Comparison of ENCODE assay signal across 18 cellular contexts in genomic region chr12:48933664-48934311, GRCh38. TPM values are rescaled to one million over a fixed set of nuclear protein-coding genes. Genes with fewer than 3 reads are reported as not detected.
DNase-seq lines count a peak whose midpoint lies in the region; ATAC-seq and TF ChIP-seq lines count a peak whose summit lies in the region.
"Had no signal": no experiment of that assay in that cellular context is flagged by ENCODE, and none has a peak within 500 bp of the region (broad histone marks: within the 10 kb centered on the region; RNA-seq: fewer than 3 reads in every experiment).

No MANE protein-coding gene starts in this region.

- peak overlapping the region; percentile 13 for H3K27ac Mint-ChIP-seq in activated T-helper 2 cell treated with anti-CD3 and anti-CD28 coated beads, Interferon-gamma antibody, Interleukin-2, Interleukin-4, amounts not matched to agents 10 μg/mL and 5 μg/mL and 100 μg/mL, durations not matched to agents 14 hours and 24 hours and 36 hours
- peak overlapping the region; percentile 90 to 91 for H3K27ac Mint-ChIP-seq in natural killer cell treated with Interleukin-12 subunit alpha and Interleukin-12 subunit beta and Interleukin-15 and Interleukin-18, amount 100 ng/mL, for 72 hours
- H3K27ac Mint-ChIP-seq: HFFc6 had no signal

- H3K36me3 Mint-ChIP-seq in activated T-helper 2 cell treated with anti-CD3 and anti-CD28 coated beads, Interferon-gamma antibody, Interleukin-2, Interleukin-4, amounts not matched to agents 10 μg/mL and 5 μg/mL and 100 μg/mL, durations not matched to agents 14 hours and 24 hours and 36 hours (ENCODE audit: low read depth), result peaks cover 47% of the 10 kb centered on the region
- H3K36me3 Mint-ChIP-seq in natural killer cell treated with Interleukin-12 subunit alpha and Interleukin-12 subunit beta and Interleukin-15 and Interleukin-18, amount 100 ng/mL, for 72 hours, result peaks cover 19% of the 10 kb centered on the region

- no peak overlapping the region for H3K4me3 Mint-ChIP-seq in activated T-helper 2 cell treated with anti-CD3 and anti-CD28 coated beads, Interferon-gamma antibody, Interleukin-2, Interleukin-4, amounts not matched to agents 10 μg/mL and 5 μg/mL and 100 μg/mL, durations not matched to agents 14 hours and 24 hours and 36 hours (ENCODE audit: low read depth)
- peak overlapping the region; percentile 79 for H3K4me3 Mint-ChIP-seq in natural killer cell treated with Interleukin-12 subunit alpha and Interleukin-12 subunit beta and Interleukin-15 and Interleukin-18, amount 100 ng/mL, for 72 hours
- H3K4me3 Mint-ChIP-seq: HFFc6 had no signal

- peaks cover 5% of the 10 kb centered on the region; the same call in 1 of the 2 replicates for H3K4me1 ChIP-seq in DND-41 (ENCODE audit: insufficient read depth, low read length)

- no peak overlapping the region for H3K9ac ChIP-seq in DND-41 (ENCODE audit: low read depth, low read length)
- H3K9ac ChIP-seq: SK-N-SH had no signal

- H3K27ac ChIP-seq in DND-41 (ENCODE audit: low read length), result no peak overlapping the region
- H3K27ac ChIP-seq: neutrophil had no signal

- peak; percentile 6 for DNase-seq in CD1c-positive myeloid dendritic cell (ENCODE audit: extremely low spot score)
- peak; percentile 17 for DNase-seq in DND-41
- no peak for DNase-seq in activated T-helper 2 cell treated with anti-CD3 and anti-CD28 coated beads, Interferon-gamma antibody, Interleukin-2, Interleukin-4, amounts not matched to agents 10 μg/mL and 5 μg/mL and 100 μg/mL, durations not matched to agents 14 hours and 24 hours and 36 hours (ENCODE audit: low spot score)
- DNase-seq in natural killer cell treated with Interleukin-12 subunit alpha and Interleukin-12 subunit beta and Interleukin-15 and Interleukin-18, amount 100 ng/mL, for 72 hours (ENCODE audit: low spot score), result peak; percentile 66
- no peak for DNase-seq in GOT3 (lab: John Stamatoyannopoulos, UW)
- no peak for DNase-seq in DMS53 (lab: John Stamatoyannopoulos, UW)
- DNase-seq: amniotic stem cell, caudate nucleus, HFFc6, hippocampal formation, kidney glomerular epithelial cell, NCI-H2029 treated with DMSO at 0.1 percent for 48 hours, NCI-H524 treated with DMSO at 0.1 percent for 48 hours, substantia nigra had no signal

- peaks cover 10% of the 10 kb centered on the region for H3K4me1 Mint-ChIP-seq in activated T-helper 2 cell treated with anti-CD3 and anti-CD28 coated beads, Interferon-gamma antibody, Interleukin-2, Interleukin-4, amounts not matched to agents 10 μg/mL and 5 μg/mL and 100 μg/mL, durations not matched to agents 14 hours and 24 hours and 36 hours (ENCODE audit: low read depth)
- peaks cover 56 to 59% of the 10 kb centered on the region in 2 donors for H3K4me1 Mint-ChIP-seq in natural killer cell treated with Interleukin-12 subunit alpha and Interleukin-12 subunit beta and Interleukin-15 and Interleukin-18, amount 100 ng/mL, for 72 hours (ENCODE audit: low read depth in 2 of 2)

- intact Hi-C loops in activated T-helper 2 cell treated with anti-CD3 and anti-CD28 coated beads, Interferon-gamma antibody, Interleukin-2, Interleukin-4, amounts not matched to agents 10 μg/mL and 5 μg/mL and 100 μg/mL, durations not matched to agents 14 hours and 24 hours and 36 hours (cut with micrococcal nuclease), result loop anchor here (5.0 kb wide), 1 partner anchor 64 kb away; the partner anchor contains the start of gene DDN

- no peak overlapping the region for H3K4me2 ChIP-seq in DND-41 (ENCODE audit: insufficient read depth, low read length)
- H3K4me2 ChIP-seq: SK-N-SH had no signal

- TF ChIP-seq POLR2A in GM18505 (IDR thresholded peaks at IDR 0.05; ENCODE audit: borderline replicate concordance, extremely low read depth, insufficient read depth, insufficient read length), result no peak

- H3K4me3 ChIP-seq in DND-41 (ENCODE audit: low read depth in 1 of 2, low read length in 2 of 2), result no peak overlapping the region

- no peak for TF ChIP-seq CTCF in DND-41 (IDR thresholded peaks at IDR 0.05; ENCODE audit: borderline replicate concordance, extremely low read depth, low read length, poor library complexity, severe bottlenecking)

- no peaks in the 10 kb centered on the region for H3K9me3 Mint-ChIP-seq in activated T-helper 2 cell treated with anti-CD3 and anti-CD28 coated beads, Interferon-gamma antibody, Interleukin-2, Interleukin-4, amounts not matched to agents 10 μg/mL and 5 μg/mL and 100 μg/mL, durations not matched to agents 14 hours and 24 hours and 36 hours
- no peaks in the 10 kb centered on the region for H3K9me3 Mint-ChIP-seq in natural killer cell treated with Interleukin-12 subunit alpha and Interleukin-12 subunit beta and Interleukin-15 and Interleukin-18, amount 100 ng/mL, for 72 hours
- H3K9me3 Mint-ChIP-seq: HFFc6 had no signal

- H3K9me3 ChIP-seq in DND-41 (ENCODE audit: insufficient read depth, low read length, severe bottlenecking), result no peaks in the 10 kb centered on the region
- H3K9me3 ChIP-seq: neutrophil, SK-N-SH had no signal

- no peaks in the 10 kb centered on the region for H3K27me3 ChIP-seq in DND-41 (ENCODE audit: insufficient read depth, low read length, poor library complexity)
- H3K27me3 ChIP-seq: neutrophil had no signal

- peaks cover 82% of the 10 kb centered on the region for H3K36me3 ChIP-seq in DND-41 (ENCODE audit: insufficient read depth, low read length)

- 0 out of 2 replicates have a peak, but pooled peaks cover 6% of the 10 kb centered on the region for H3K79me2 ChIP-seq in DND-41 (ENCODE audit: insufficient read depth, low read length)

- ATAC-seq in DND-41 (ENCODE audit: insufficient read depth, low read depth), result peak; percentile 46; the same call in 2 of the 3 replicates
- peak; percentile 82 to 88 for ATAC-seq in natural killer cell treated with Interleukin-12 subunit alpha and Interleukin-12 subunit beta and Interleukin-15 and Interleukin-18, amount 100 ng/mL, for 72 hours
- no peak for ATAC-seq in GM18505 (IDR thresholded peaks at IDR 0.05; ENCODE audit: unreplicated experiment)

- peaks cover 32% of the 10 kb centered on the region; the same call in 1 of the 2 replicates for H4K20me1 ChIP-seq in DND-41 (ENCODE audit: insufficient read depth, low read length)

- no peak overlapping the region for H2AFZ ChIP-seq in DND-41 (ENCODE audit: low read depth, low read length)

- no peaks in the 10 kb centered on the region for H3K27me3 Mint-ChIP-seq in activated T-helper 2 cell treated with anti-CD3 and anti-CD28 coated beads, Interferon-gamma antibody, Interleukin-2, Interleukin-4, amounts not matched to agents 10 μg/mL and 5 μg/mL and 100 μg/mL, durations not matched to agents 14 hours and 24 hours and 36 hours (ENCODE audit: low read depth)
- H3K27me3 Mint-ChIP-seq in natural killer cell treated with Interleukin-12 subunit alpha and Interleukin-12 subunit beta and Interleukin-15 and Interleukin-18, amount 100 ng/mL, for 72 hours, result no peaks in the 10 kb centered on the region

RNA-seq across cellular contexts. Expression of gene FKBP11, which starts 8.5 kb away (rescaled TPM):
- 66.2 and 72.7 TPM in 2 replicates for total RNA-seq in activated T-helper 2 cell treated with anti-CD3 and anti-CD28 coated beads, Interferon-gamma antibody, Interleukin-2, Interleukin-4, amounts not matched to agents 10 μg/mL and 5 μg/mL and 100 μg/mL, durations not matched to agents 14 hours and 24 hours and 36 hours
- total RNA-seq in natural killer cell treated with Interleukin-12 subunit alpha and Interleukin-12 subunit beta and Interleukin-15 and Interleukin-18, amount 100 ng/mL, for 72 hours, result 100 to 1,000 TPM; 101 to 112 TPM

RNA-seq across cellular contexts. Expression of gene ARF3, which starts 23.5 kb away (rescaled TPM):
- 133 and 135 TPM in 2 replicates for total RNA-seq in activated T-helper 2 cell treated with anti-CD3 and anti-CD28 coated beads, Interferon-gamma antibody, Interleukin-2, Interleukin-4, amounts not matched to agents 10 μg/mL and 5 μg/mL and 100 μg/mL, durations not matched to agents 14 hours and 24 hours and 36 hours
- total RNA-seq in natural killer cell treated with Interleukin-12 subunit alpha and Interleukin-12 subunit beta and Interleukin-15 and Interleukin-18, amount 100 ng/mL, for 72 hours, result 100 to 1,000 TPM; 125 to 156 TPM

RNA-seq across cellular contexts. Expression of gene WNT10B, which starts 37.7 kb away (rescaled TPM):
- 0.80 and 1.0 TPM in 2 replicates for total RNA-seq in activated T-helper 2 cell treated with anti-CD3 and anti-CD28 coated beads, Interferon-gamma antibody, Interleukin-2, Interleukin-4, amounts not matched to agents 10 μg/mL and 5 μg/mL and 100 μg/mL, durations not matched to agents 14 hours and 24 hours and 36 hours
- under 1 TPM in 1 of 2 donors, not detected in 1; 0.50 TPM for total RNA-seq in natural killer cell treated with Interleukin-12 subunit alpha and Interleukin-12 subunit beta and Interleukin-15 and Interleukin-18, amount 100 ng/mL, for 72 hours

RNA-seq across cellular contexts. Expression of gene WNT1, which starts 44.3 kb away (rescaled TPM):
- 0.60 and 0.66 TPM in 2 replicates for total RNA-seq in activated T-helper 2 cell treated with anti-CD3 and anti-CD28 coated beads, Interferon-gamma antibody, Interleukin-2, Interleukin-4, amounts not matched to agents 10 μg/mL and 5 μg/mL and 100 μg/mL, durations not matched to agents 14 hours and 24 hours and 36 hours
- total RNA-seq in natural killer cell treated with Interleukin-12 subunit alpha and Interleukin-12 subunit beta and Interleukin-15 and Interleukin-18, amount 100 ng/mL, for 72 hours, result not detected
- total RNA-seq: HFFc6, M059J had no signal

Comparison
In these comparisons a context has a peak if more than half of its experiments do, and no peak if none do; other contexts are left out.
1. DNase-seq: peak in CD1c-positive myeloid dendritic cell (single experiment), DND-41 (single experiment) and natural killer cell treated with Interleukin-12 subunit alpha and Interleukin-12 subunit beta and Interleukin-15 and Interleukin-18, amount 100 ng/mL, for 72 hours (single experiment); none in activated T-helper 2 cell treated with anti-CD3 and anti-CD28 coated beads, Interferon-gamma antibody, Interleukin-2, Interleukin-4, amounts not matched to agents 10 μg/mL and 5 μg/mL and 100 μg/mL, durations not matched to agents 14 hours and 24 hours and 36 hours (single experiment), GOT3 (single experiment) and DMS53 (single experiment).